Comparison of ENCODE assay signal across 8 cellular contexts in the genomic region with DNA sequence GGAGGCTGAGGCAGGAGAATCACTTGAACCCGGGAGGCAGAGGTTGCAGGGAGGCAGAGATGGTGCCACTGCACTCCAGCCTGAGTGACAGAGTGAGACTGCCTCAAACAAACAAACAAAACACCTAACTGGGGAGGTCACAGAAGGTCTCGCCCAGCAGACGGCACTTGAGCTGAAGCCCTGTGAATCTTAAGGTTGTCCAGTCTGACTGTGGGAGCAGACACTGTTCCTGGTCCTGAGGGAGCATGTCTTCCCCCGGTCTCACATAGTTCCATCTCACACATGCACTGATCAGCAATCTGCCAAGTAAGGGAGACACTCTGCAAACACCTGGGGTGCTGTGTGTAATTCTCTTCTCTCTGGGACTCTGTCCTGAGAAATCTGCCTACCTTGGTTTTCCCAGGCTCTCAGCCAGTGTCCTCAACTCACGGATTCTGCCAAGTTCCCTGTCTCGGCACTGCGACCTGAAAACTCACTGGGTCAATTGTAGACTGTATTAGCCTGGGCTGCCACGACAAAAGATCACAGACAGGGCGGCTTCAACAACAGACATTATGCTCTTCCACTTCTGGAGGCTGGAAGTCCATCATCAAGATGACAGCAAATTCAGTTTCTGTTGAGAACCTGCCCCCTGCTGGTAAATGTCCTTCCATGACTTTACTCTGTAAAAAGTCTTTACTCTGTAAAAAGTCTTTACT.
DNase-seq lines count a peak whose midpoint lies in the region; ATAC-seq, FAIRE-seq and TF ChIP-seq lines count a peak whose summit lies in the region.

No MANE protein-coding gene starts in this region.

- H3K4me1 ChIP-seq in Peyer's patch (no peaks in the 10 kb centered on the region), H1 (replicated peaks in 1 of 4; ENCODE audit: control insufficient read depth in 3 of 4, insufficient read depth in 4 of 4, low read length in 3 of 4) (no peaks in the 10 kb centered on the region), prostate gland (replicated peaks) (peaks cover under 1% of the 10 kb centered on the region)

- no peak overlapping the region for H2BK15ac ChIP-seq in H1 (ENCODE audit: low read length)

- no peaks in the 10 kb centered on the region for H4K20me1 ChIP-seq in H1 (replicated peaks in 1 of 2; ENCODE audit: control insufficient read depth in 1 of 2, insufficient read depth in 2 of 2, low read length in 2 of 2)

- no peak overlapping the region for H3K27ac ChIP-seq in CD4-positive, alpha-beta T cell (ENCODE audit: low read depth, low read length)
- H3K27ac ChIP-seq in Peyer's patch: no peak overlapping the region
- H3K27ac ChIP-seq in H1 (ENCODE audit: low read depth, low read length): no peak overlapping the region
- H3K27ac ChIP-seq in prostate gland: no peak overlapping the region

- intact Hi-C loops in CD4-positive, alpha-beta T cell (cut with DNase I, micrococcal nuclease): loop anchor here (5.0 kb wide), 2 partner anchors 35 to 645 kb away; no protein-coding TSS in a partner anchor
- intact Hi-C loops in prostate gland (cut with DNase I): no loop called here

- H2BK20ac ChIP-seq in H1 (ENCODE audit: low read length): no peak overlapping the region

- H3K4me1 Mint-ChIP-seq in CD4-positive, alpha-beta T cell (ENCODE audit: low read depth): no peaks in the 10 kb centered on the region

- no peak overlapping the region for H2AK5ac ChIP-seq in H1 (ENCODE audit: low read depth, low read length)

- H3K18ac ChIP-seq in H1 (ENCODE audit: extremely low read depth, low read length): no peak overlapping the region

- H3K27ac Mint-ChIP-seq in CD4-positive, alpha-beta T cell: no peak overlapping the region

- peak; percentile 43 to 45 for TF ChIP-seq RAD21 in H1 (IDR thresholded peaks at IDR 0.05 in 1 of 2, conservative IDR thresholded peaks at IDR 0.05 in 1 of 2; ENCODE audit: low read depth in 2 of 2, low read length in 2 of 2)

- peak; percentile 55 for TF ChIP-seq CTCF in CD4-positive, alpha-beta T cell (IDR thresholded peaks at IDR 0.05)
- peak; percentile 16 to 49 (median 40) for TF ChIP-seq CTCF in Peyer's patch (IDR thresholded peaks at IDR 0.05)
- peak in 2 of 3 experiments; percentile 25 to 44; a peak in 2 of 4 replicates for TF ChIP-seq CTCF in H1 (IDR thresholded peaks at IDR 0.05; ENCODE audit: control extremely low read depth in 1 of 3, insufficient read depth in 1 of 3, low read depth in 1 of 3, low read length in 3 of 3)
- TF ChIP-seq CTCF in prostate gland (IDR thresholded peaks at IDR 0.05): peak in 3 of 4 experiments; percentile 41 to 50 (median 44)

- no peak overlapping the region for H3K56ac ChIP-seq in H1 (replicated peaks; ENCODE audit: insufficient read length, low read depth, low read length)

- H3K9me3 ChIP-seq in CD4-positive, alpha-beta T cell (ENCODE audit: control insufficient read depth, low read length): no peaks in the 10 kb centered on the region
- H3K9me3 ChIP-seq in Peyer's patch: no peaks in the 10 kb centered on the region
- no peaks in the 10 kb centered on the region for H3K9me3 ChIP-seq in H1 (ENCODE audit: insufficient read depth in 2 of 2, low read depth in 1 of 2, low read length in 1 of 2)
- no peaks in the 10 kb centered on the region for H3K9me3 ChIP-seq in prostate gland

- no peak overlapping the region for H3K9ac ChIP-seq in H1 (replicated peaks in 1 of 4; ENCODE audit: extremely low read depth in 1 of 4, low read depth in 3 of 4, low read length in 3 of 4)

- H3K79me2 ChIP-seq in H1 (ENCODE audit: control insufficient read depth in 1 of 2, insufficient read depth in 2 of 2, low read length in 2 of 2): no peaks in the 10 kb centered on the region

- peaks cover 10% of the 10 kb centered on the region for H3K27me3 ChIP-seq in CD4-positive, alpha-beta T cell (ENCODE audit: control insufficient read depth, insufficient read depth, low read length)
- H3K27me3 ChIP-seq in Peyer's patch (no peaks in the 10 kb centered on the region), H1 (replicated peaks in 1 of 4; ENCODE audit: control insufficient read depth in 3 of 4, extremely low read depth in 1 of 4, insufficient read depth in 3 of 4, low read length in 3 of 4) (no peaks in the 10 kb centered on the region), prostate gland (replicated peaks; ENCODE audit: insufficient read depth) (no peaks in the 10 kb centered on the region)

- 81% methylated on average over 9 of the region's 9 CpGs; no CpG with 5 or more reads in 1 of the 2 experiments for WGBS in H1 (ENCODE audit: extremely low coverage in 1 of 2, insufficient coverage in 1 of 2, insufficient read length in 1 of 2, insufficient replicate concordance in 2 of 2, low coverage in 1 of 2, low lambda C conversion rate in 2 of 2, missing lambda C conversion rate in 1 of 2), 2 experiments
- 46% methylated on average over 9 of the region's 9 CpGs for WGBS in prostate gland

- H3K23me2 ChIP-seq in H1 (ENCODE audit: low read depth, low read length): no peaks in the 10 kb centered on the region

- no peak overlapping the region for H4K8ac ChIP-seq in H1 (ENCODE audit: extremely low read depth, insufficient read depth, low read length)

- H4K91ac ChIP-seq in H1 (replicated peaks; ENCODE audit: insufficient read length, low read length): no peak overlapping the region

- no peak overlapping the region for H2AFZ ChIP-seq in H1 (ENCODE audit: low read length)

- POLR2A ChIA-PET in CD4-positive, alpha-beta T cell (lab: Charles Lee): no interaction called here
- POLR2A ChIA-PET in H1 (lab: Charles Lee; ENCODE audit: partially characterized antibody): no interaction called here

- H4K5ac ChIP-seq in H1 (ENCODE audit: insufficient read length, low read depth, low read length): no peak overlapping the region

- CTCF ChIA-PET in CD4-positive, alpha-beta T cell (lab: Charles Lee): no interaction called here
- CTCF ChIA-PET in H1 (lab: Charles Lee; ENCODE audit: partially characterized antibody): interaction anchor here (1.0 to 1.6 kb wide), 11 partner anchors 8 to 371 kb away, joined by 3 to 15 read pairs (median 4); no protein-coding TSS in a partner anchor

- peak; percentile 52 for ATAC-seq in CD4-positive, alpha-beta T cell (ENCODE audit: poor library complexity)
- ATAC-seq in HG02884 (IDR thresholded peaks at IDR 0.05; ENCODE audit: unreplicated experiment): no peak

- TF ChIP-seq POLR2A in Peyer's patch (IDR thresholded peaks at IDR 0.05) (no peak), H1 (IDR thresholded peaks at IDR 0.05; ENCODE audit: control extremely low read depth in 1 of 2, low read depth in 2 of 2, low read length in 2 of 2) (no peak), prostate gland (IDR thresholded peaks at IDR 0.05) (no peak)

- no peak overlapping the region for H3K14ac ChIP-seq in H1 (ENCODE audit: insufficient read length)

- H3K36me3 ChIP-seq in Peyer's patch (no peaks in the 10 kb centered on the region), H1 (ENCODE audit: control insufficient read depth in 2 of 4, insufficient read depth in 4 of 4, low read length in 3 of 4) (no peaks in the 10 kb centered on the region), prostate gland (no peaks in the 10 kb centered on the region)

- H3K27me3 Mint-ChIP-seq in CD4-positive, alpha-beta T cell: peaks cover 21% of the 10 kb centered on the region

- H2BK120ac ChIP-seq in H1 (replicated peaks; ENCODE audit: low read depth, low read length): no peak overlapping the region

- no peaks in the 10 kb centered on the region for H3K9me3 Mint-ChIP-seq in CD4-positive, alpha-beta T cell

- no peak overlapping the region for H3K4me2 ChIP-seq in H1 (ENCODE audit: insufficient read depth in 1 of 2, low read depth in 2 of 2, low read length in 2 of 2)

- FAIRE-seq in H1 (lab: Jason Lieb, UNC): no peak
- no peak for FAIRE-seq in GM19239 (lab: Jason Lieb, UNC)

- H2BK5ac ChIP-seq in H1 (ENCODE audit: low read depth, low read length): no peak overlapping the region

- H3K36me3 Mint-ChIP-seq in CD4-positive, alpha-beta T cell (ENCODE audit: low read depth): no peaks in the 10 kb centered on the region

- DNase-seq in CD4-positive, alpha-beta T cell: peak in 1 of 10 experiments; percentile 27
- peak; percentile 56 for DNase-seq in H4 (ENCODE audit: low spot score)
- no peak for DNase-seq in Peyer's patch
- no peak for DNase-seq in H1 (ENCODE audit: low read depth in 1 of 2, low spot score in 2 of 2)
- DNase-seq in prostate gland (ENCODE audit: low spot score): no peak
- no peak for DNase-seq in activated T-cell treated with anti-CD3 and anti-CD28 coated beads, Interleukin-2, amount 50 U/mL, for 1 hour
- DNase-seq in GM19239 (ENCODE audit: insufficient read length, low spot score): no peak

- TF ChIP-seq EP300 in H1 (IDR thresholded peaks at IDR 0.05; ENCODE audit: borderline replicate concordance in 1 of 2, low read depth in 2 of 2, low read length in 2 of 2): no peak

- no peak overlapping the region for H2BK12ac ChIP-seq in H1 (ENCODE audit: low read depth, low read length)

- no peak overlapping the region for H3K4me3 Mint-ChIP-seq in CD4-positive, alpha-beta T cell

- H3K79me1 ChIP-seq in H1 (ENCODE audit: low read depth, low read length): no peaks in the 10 kb centered on the region

- H3K4me3 ChIP-seq in Peyer's patch: no peak overlapping the region
- no peak overlapping the region for H3K4me3 ChIP-seq in H1 (ENCODE audit: extremely low read depth in 1 of 4, insufficient read depth in 2 of 4, low read depth in 3 of 4, low read length in 4 of 4)
- no peak overlapping the region for H3K4me3 ChIP-seq in prostate gland

- no peak overlapping the region for H3K23ac ChIP-seq in H1 (ENCODE audit: insufficient read length)

- H3K4ac ChIP-seq in H1 (replicated peaks; ENCODE audit: insufficient read length, low read depth, low read length): no peak overlapping the region

TF ChIP-seq in H1, 55 proteins besides CTCF, POLR2A, EP300 and RAD21 (continues in another document):
- TF ChIP-seq HDAC6 (IDR thresholded peaks at IDR 0.05; ENCODE audit: low read depth, low read length) (no peak), YY1 (IDR thresholded peaks at IDR 0.05; ENCODE audit: low read depth, low read length) (no peak), PHF8 (conservative IDR thresholded peaks at IDR 0.05; ENCODE audit: low read depth, low read length) (no peak), RFX5 (IDR thresholded peaks at IDR 0.05; ENCODE audit: borderline replicate concordance, low read depth, low read length) (no peak), USF2 (IDR thresholded peaks at IDR 0.05; ENCODE audit: low read length) (no peak), CHD1 (IDR thresholded peaks at IDR 0.05; ENCODE audit: low read depth, low read length) (no peak), TCF12 (IDR thresholded peaks at IDR 0.05; ENCODE audit: low read depth, low read length) (no peak), SUZ12 (IDR thresholded peaks at IDR 0.05; ENCODE audit: low read length) (no peak), ZNF274 (IDR thresholded peaks at IDR 0.05; ENCODE audit: borderline replicate concordance, extremely low read depth, low read length) (no peak)
